8 cellular contexts compared by ENCODE assay signal in genomic region chr1:185156854-185157598, GRCh38. TPM values are rescaled to one million over a fixed set of nuclear protein-coding genes. Genes with fewer than 3 reads are reported as not detected.
DNase-seq lines count a peak whose midpoint lies in the region; ATAC-seq and TF ChIP-seq lines count a peak whose summit lies in the region.

A gene with protein sequence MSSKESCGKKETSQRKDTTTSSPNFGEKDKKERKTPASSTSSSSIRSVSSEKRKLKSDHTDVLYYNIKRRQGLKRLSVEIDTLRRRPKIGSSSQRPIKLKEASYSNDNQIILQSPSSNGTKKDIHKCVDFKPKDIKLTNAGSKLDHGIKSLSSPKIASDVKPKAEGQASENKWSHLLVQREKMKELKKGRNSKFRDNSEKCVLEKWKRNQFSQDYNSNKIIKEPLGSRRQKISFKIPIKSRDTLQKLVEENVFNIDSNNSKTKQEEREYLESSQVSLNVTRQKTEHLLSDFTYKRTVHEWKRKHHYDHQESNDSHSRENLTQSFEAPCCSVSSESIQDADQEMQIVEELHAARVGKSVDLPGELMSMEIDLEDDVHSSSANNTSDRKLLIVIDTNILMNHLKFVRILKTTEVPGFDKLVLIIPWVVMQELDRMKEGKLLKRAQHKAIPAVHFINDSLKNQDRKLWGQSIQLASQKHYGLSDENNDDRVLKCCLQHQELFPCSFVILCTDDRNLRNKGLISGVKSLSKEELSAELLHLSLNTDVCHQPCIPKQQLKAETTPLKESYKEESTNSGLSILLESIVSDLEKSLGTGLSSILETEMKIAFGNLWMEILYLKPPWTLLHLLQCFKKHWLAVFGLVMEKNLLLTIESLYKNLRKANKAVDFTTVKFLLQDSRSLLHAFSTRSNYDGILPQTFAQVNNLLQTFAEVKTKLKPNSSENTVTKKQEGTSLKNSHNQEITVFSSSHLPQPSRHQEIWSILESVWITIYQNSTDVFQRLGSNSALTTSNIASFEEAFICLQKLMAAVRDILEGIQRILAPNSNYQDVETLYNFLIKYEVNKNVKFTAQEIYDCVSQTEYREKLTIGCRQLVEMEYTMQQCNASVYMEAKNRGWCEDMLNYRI (plus strand): TSS chr1:185157167. CDS start chr1:185160842, 3,675 bp downstream.
TSS of gene TRMT1L (minus strand) at chr1:185156953. CDS start at chr1:185156712, 241 bp downstream.

- peak within 1 kb of the TSS; percentile 98 for H3K27ac ChIP-seq in thymus (ENCODE audit: low read depth)

- no peak for TF ChIP-seq CTCF in osteocyte (IDR thresholded peaks at IDR 0.05)

- H3K9me3 ChIP-seq in thymus (ENCODE audit: control insufficient read depth): no peaks in the 10 kb centered on the region

- H3K4me3 ChIP-seq in GM08714 (ENCODE audit: low read length) (peak within 1 kb of the TSS; percentile 98), thymus (ENCODE audit: low read length) (peak within 1 kb of the TSS; percentile 73)

- H3K4me1 ChIP-seq in thymus (ENCODE audit: control insufficient read depth, insufficient read depth, low read length): peaks cover 8% of the 10 kb centered on the region

- under 1% methylated on average over 63 of the region's 63 CpGs for WGBS in thymus

- no peaks in the 10 kb centered on the region for H3K27me3 ChIP-seq in thymus (ENCODE audit: control insufficient read depth, insufficient read depth)

- peak within 1 kb of the TSS; percentile 100 for H3K27ac Mint-ChIP-seq in activated naive CD8-positive, alpha-beta T cell treated with anti-CD3 and anti-CD28 coated beads, Interleukin-2, amount 10 ng/mL, durations not matched to agents 7 days and 5 days
- H3K27ac Mint-ChIP-seq in osteocyte (ENCODE audit: unreplicated experiment): peak within 1 kb of the TSS; percentile 99

- intact Hi-C loops in head of caudate nucleus (cut with DNase I): loop anchor here (2.0 to 10.0 kb wide), 5 partner anchors 110 to 1218 kb away; partner anchors contain the start of genes EDEM3, IVNS1ABP, ODR4 and RNF2

- H3K4me1 Mint-ChIP-seq in activated naive CD8-positive, alpha-beta T cell treated with anti-CD3 and anti-CD28 coated beads, Interleukin-2, amount 10 ng/mL, durations not matched to agents 7 days and 5 days: peaks cover 43% of the 10 kb centered on the region
- H3K4me1 Mint-ChIP-seq in osteocyte (ENCODE audit: unreplicated experiment): peaks cover 40% of the 10 kb centered on the region

- peak; percentile 92 for ATAC-seq in HG02610 (IDR thresholded peaks at IDR 0.05; ENCODE audit: unreplicated experiment)
- peak; percentile 95 for ATAC-seq in activated naive CD8-positive, alpha-beta T cell treated with anti-CD3 and anti-CD28 coated beads, Interleukin-2, amount 10 ng/mL, durations not matched to agents 7 days and 5 days (ENCODE audit: low read depth)

- H3K4me3 Mint-ChIP-seq in activated naive CD8-positive, alpha-beta T cell treated with anti-CD3 and anti-CD28 coated beads, Interleukin-2, amount 10 ng/mL, durations not matched to agents 7 days and 5 days: peak within 1 kb of the TSS; percentile 99
- H3K4me3 Mint-ChIP-seq in osteocyte (ENCODE audit: unreplicated experiment): peak within 1 kb of the TSS; percentile 97

- POLR2A ChIA-PET in activated naive CD8-positive, alpha-beta T cell treated with anti-CD3 and anti-CD28 coated beads, Interleukin-2, amount 10 ng/mL, durations not matched to agents 7 days and 5 days (lab: Charles Lee): interaction anchor here (0.9 to 3.8 kb wide), 6 partner anchors 13 to 524 kb away, joined by 3 to 22 read pairs (median 11); partner anchors contain the start of genes EDEM3, IVNS1ABP and RNF2

- DNase-seq in NCI-H1092 treated with DMSO at 0.1 percent for 48 hours (lab: John Stamatoyannopoulos, UW) (peak; percentile 100), SKM-1 (lab: John Stamatoyannopoulos, UW; ENCODE audit: unreplicated experiment) (peak; percentile 100), head of caudate nucleus (peak; percentile 99 to 100 (median 100)), osteocyte (ENCODE audit: extremely low spot score, unreplicated experiment) (peak; percentile 99)
- DNase-seq in activated naive CD8-positive, alpha-beta T cell treated with anti-CD3 and anti-CD28 coated beads, Interleukin-2, amount 10 ng/mL, durations not matched to agents 7 days and 5 days: peak; percentile 97

- no peaks in the 10 kb centered on the region for H3K9me3 Mint-ChIP-seq in activated naive CD8-positive, alpha-beta T cell treated with anti-CD3 and anti-CD28 coated beads, Interleukin-2, amount 10 ng/mL, durations not matched to agents 7 days and 5 days
- H3K9me3 Mint-ChIP-seq in osteocyte (ENCODE audit: unreplicated experiment): no peaks in the 10 kb centered on the region

- peaks cover 6% of the 10 kb centered on the region for H3K36me3 ChIP-seq in thymus (ENCODE audit: control insufficient read depth, insufficient read depth)

- H3K27me3 Mint-ChIP-seq in activated naive CD8-positive, alpha-beta T cell treated with anti-CD3 and anti-CD28 coated beads, Interleukin-2, amount 10 ng/mL, durations not matched to agents 7 days and 5 days: no peaks in the 10 kb centered on the region
- H3K27me3 Mint-ChIP-seq in osteocyte (ENCODE audit: unreplicated experiment): no peaks in the 10 kb centered on the region

- peaks cover 11% of the 10 kb centered on the region for H3K36me3 Mint-ChIP-seq in activated naive CD8-positive, alpha-beta T cell treated with anti-CD3 and anti-CD28 coated beads, Interleukin-2, amount 10 ng/mL, durations not matched to agents 7 days and 5 days
- H3K36me3 Mint-ChIP-seq in osteocyte (ENCODE audit: unreplicated experiment): peaks cover 8% of the 10 kb centered on the region

RNA-seq across cellular contexts. Expression of the first gene that starts in this region (rescaled TPM):
- total RNA-seq in activated naive CD8-positive, alpha-beta T cell treated with anti-CD3 and anti-CD28 coated beads, Interleukin-2, amount 10 ng/mL, durations not matched to agents 7 days and 5 days: 1 to 10 TPM; 3.9 to 5.6 TPM
- total RNA-seq in osteocyte: 7.6 and 8.3 TPM in 2 replicates
- polyA plus RNA-seq in thymus: 6.8 TPM

RNA-seq across cellular contexts. Expression of gene TRMT1L, which starts in this region (rescaled TPM):
- total RNA-seq in activated naive CD8-positive, alpha-beta T cell treated with anti-CD3 and anti-CD28 coated beads, Interleukin-2, amount 10 ng/mL, durations not matched to agents 7 days and 5 days: 10 to 100 TPM; 22.0 to 22.9 TPM
- total RNA-seq in osteocyte: 14.1 and 16.9 TPM in 2 replicates
- polyA plus RNA-seq in thymus: 18.9 TPM

Comparison
In these comparisons a context has a peak if more than half of its experiments do, and no peak if none do; other contexts are left out.
1. Peak in every context shown above with its lines: DNase-seq, ATAC-seq, H3K4me3 ChIP-seq and H3K27ac ChIP-seq.